In genomic region chr1:177310326-177310725, GRCh38 we compare ENCODE assay signal across 22 cellular contexts.
A peak's percentile ranks its signal among the peaks of the same experiment; 100 is the strongest.
DNase-seq lines count a peak whose midpoint lies in the region; ATAC-seq, FAIRE-seq and TF ChIP-seq lines count a peak whose summit lies in the region.
"Had no signal": no experiment of that assay in that cellular context is flagged by ENCODE, and none has a peak within 500 bp of the region (broad histone marks: within the 10 kb centered on the region; RNA-seq: fewer than 3 reads in every experiment).

No MANE protein-coding gene starts in this region.

- no peaks in the 10 kb centered on the region for H3K27me3 ChIP-seq in tibial nerve
- H3K27me3 ChIP-seq: neutrophil, SJSA1 had no signal

- TF ChIP-seq EP300 in tibial nerve (IDR thresholded peaks at IDR 0.05), result peak in 1 of 2 donors; percentile 48

- peak overlapping the region in 3 of 4 donors; percentile 30 to 84 (median 60) for H3K27ac ChIP-seq in tibial nerve
- H3K27ac ChIP-seq: 22Rv1, hepatocyte, neutrophil, SJSA1 had no signal

- no peaks in the 10 kb centered on the region for H3K36me3 ChIP-seq in tibial nerve
- H3K36me3 ChIP-seq: neutrophil, SJSA1 had no signal

- no peaks in the 10 kb centered on the region for H3K9me3 ChIP-seq in tibial nerve
- H3K9me3 ChIP-seq: neutrophil, SJSA1 had no signal

- no peak for FAIRE-seq in GM12891 (lab: Jason Lieb, UNC)
- FAIRE-seq: colon, endometrium, H1, RCC 7860 had no signal

- H3K4me3 ChIP-seq in epithelial cell of esophagus (ENCODE audit: low read length) (no peak overlapping the region), tibial nerve (no peak overlapping the region)
- H3K4me3 ChIP-seq: hepatocyte, SJSA1 had no signal

- DNase-seq in NCI-H526 (lab: John Stamatoyannopoulos, UW) (peak; percentile 42 to 44), NCI-H526 treated with DMSO at 0.1 percent for 48 hours (lab: John Stamatoyannopoulos, UW) (no peak), epithelial cell of esophagus (ENCODE audit: low read depth) (peak; percentile 16), midbrain (lab: John Stamatoyannopoulos, UW) (peak; percentile 91), tibial nerve (ENCODE audit: low spot score in 2 of 2) (no peak), GM12891 (ENCODE audit: insufficient read length, low spot score) (no peak), germinal center (ENCODE audit: low spot score) (no peak)
- DNase-seq: activated CD4-positive, alpha-beta T cell treated with anti-CD3 and anti-CD28 coated beads for 48 hours; NCI-H1417; NCI-H510A treated with DMSO at 0.1 percent for 48 hours; stimulated activated CD4-positive, alpha-beta T cell treated with anti-CD3 and anti-CD28 coated beads, Interleukin-4, amount 100 ng/mL, for 4 hours; T-helper 17 cell; trophoblast cell had no signal

- no peak for TF ChIP-seq CTCF in epithelial cell of esophagus (IDR thresholded peaks at IDR 0.05; ENCODE audit: insufficient read depth, low read depth, low read length, missing control alignments)
- TF ChIP-seq CTCF in tibial nerve (IDR thresholded peaks at IDR 0.05), result no peak

- no peak for TF ChIP-seq POLR2A in tibial nerve (IDR thresholded peaks at IDR 0.05)
- no peak for TF ChIP-seq POLR2A in GM12891 (IDR thresholded peaks at IDR 0.05; ENCODE audit: low read depth, low read length)

- 33 to 64% methylated on average over 1 of the region's 1 CpG for WGBS in tibial nerve, 2 donors

- no peak for ATAC-seq in GM21737 (IDR thresholded peaks at IDR 0.05; ENCODE audit: unreplicated experiment)
- ATAC-seq: T-helper 17 cell had no signal

- H3K4me1 ChIP-seq in tibial nerve, result peaks cover 0 to 23% (median 5%) of the 10 kb centered on the region in 4 donors
- H3K4me1 ChIP-seq: SJSA1 had no signal

TF ChIP-seq in GM12891, 5 proteins besides CTCF, POLR2A, EP300 and RAD21:
- TF ChIP-seq POU2F2 (IDR thresholded peaks at IDR 0.05; ENCODE audit: low read depth, low read length), result no peak
- TF ChIP-seq TAF1 (IDR thresholded peaks at IDR 0.05; ENCODE audit: low read depth, low read length), result no peak
- no peak for TF ChIP-seq SPI1 (IDR thresholded peaks at IDR 0.05; ENCODE audit: low read depth, low read length)
- TF ChIP-seq POLR2AphosphoS5 (IDR thresholded peaks at IDR 0.05; ENCODE audit: low read depth, low read length), result no peak
- no peak for TF ChIP-seq PAX5 (IDR thresholded peaks at IDR 0.05; ENCODE audit: insufficient read depth, low read length, severe bottlenecking)

Comparison
In these comparisons a context has a peak if more than half of its experiments do, and no peak if none do; other contexts are left out.
1. DNase-seq: peak in NCI-H526 (2 of 2), epithelial cell of esophagus (single experiment) and midbrain (single experiment); none in NCI-H526 treated with DMSO at 0.1 percent for 48 hours (single experiment), tibial nerve (0 of 2), GM12891 (single experiment) and germinal center (single experiment).